ENCODE assay signal across 8 cellular contexts in genomic region chr2:27212626-27213471, GRCh38. TPM values are rescaled to one million over a fixed set of nuclear protein-coding genes. Genes with fewer than 3 reads are reported as not detected.
DNase-seq lines count a peak whose midpoint lies in the region; ATAC-seq and TF ChIP-seq lines count a peak whose summit lies in the region.

No MANE protein-coding gene starts in this region.

- peak overlapping the region; percentile 72 for H3K4me3 ChIP-seq in A673 (ENCODE audit: low read depth, low read length, poor library complexity, severe bottlenecking)
- H3K4me3 ChIP-seq in mammary epithelial cell (replicated peaks in 1 of 3; ENCODE audit: insufficient read depth in 1 of 3, low read depth in 2 of 3, low read length in 3 of 3): peak overlapping the region; percentile 62 to 93 (median 89)
- H3K4me3 ChIP-seq in subcutaneous abdominal adipose tissue (ENCODE audit: low read depth in 1 of 5, low read length in 5 of 5): peak overlapping the region; percentile 90 to 96 (median 96)

- intact Hi-C loops in A673 (cut with micrococcal nuclease; ENCODE audit: unreplicated experiment): loop anchor here (1.0 kb wide), 1 partner anchor 157 kb away; the partner anchor contains the start of genes EIF2B4 and SNX17
- intact Hi-C loops in mammary epithelial cell (cut with micrococcal nuclease): loop anchor here (1.0 to 2.0 kb wide), 2 partner anchors 42 to 89 kb away; no protein-coding TSS in a partner anchor

- WGBS in mammary epithelial cell (ENCODE audit: low coverage, missing lambda C conversion rate): 10% methylated on average over 27 of the region's 34 CpGs

- H3K27ac ChIP-seq in A673 (ENCODE audit: low read depth, low read length, poor library complexity, severe bottlenecking): peak overlapping the region; percentile 98
- peak overlapping the region; percentile 98 for H3K27ac ChIP-seq in mammary epithelial cell (ENCODE audit: insufficient read depth, low read depth, low read length)
- H3K27ac ChIP-seq in subcutaneous abdominal adipose tissue (ENCODE audit: low read depth, low read length): peak overlapping the region; percentile 94

- H3K9ac ChIP-seq in mammary epithelial cell (ENCODE audit: insufficient read depth, low read length) (peak overlapping the region; percentile 95), subcutaneous abdominal adipose tissue (ENCODE audit: low read length in 5 of 5) (peak overlapping the region; percentile 92 to 99 (median 96))

- no peak for TF ChIP-seq CTCF in A673 (conservative IDR thresholded peaks at IDR 0.05; ENCODE audit: low read depth, low read length)
- no peak for TF ChIP-seq CTCF in GM13977 (IDR thresholded peaks at IDR 0.05; ENCODE audit: extremely low read depth, insufficient read depth, missing control alignments)
- no peak for TF ChIP-seq CTCF in mammary epithelial cell (conservative IDR thresholded peaks at IDR 0.05 in 1 of 2, IDR thresholded peaks at IDR 0.05 in 1 of 2; ENCODE audit: extremely low read depth in 1 of 2, insufficient read depth in 1 of 2, low read depth in 1 of 2, low read length in 2 of 2)

- no peaks in the 10 kb centered on the region for H4K20me1 ChIP-seq in mammary epithelial cell (ENCODE audit: insufficient read depth, low read length)

- peaks cover 49% of the 10 kb centered on the region for H3K4me1 ChIP-seq in A673 (ENCODE audit: insufficient read depth, low read length, poor library complexity, severe bottlenecking)
- H3K4me1 ChIP-seq in mammary epithelial cell (ENCODE audit: insufficient read depth, low read length): peaks cover 27% of the 10 kb centered on the region
- peaks cover 7 to 55% (median 53%) of the 10 kb centered on the region in 5 donors for H3K4me1 ChIP-seq in subcutaneous abdominal adipose tissue (ENCODE audit: control insufficient read depth in 5 of 5, insufficient read depth in 5 of 5, low read length in 5 of 5)

- peak; percentile 7 for ATAC-seq in HG03521 (IDR thresholded peaks at IDR 0.05; ENCODE audit: unreplicated experiment)

- H3K36me3 ChIP-seq in A673 (ENCODE audit: insufficient read depth, low read length, poor library complexity, severe bottlenecking) (peaks cover 16% of the 10 kb centered on the region), mammary epithelial cell (ENCODE audit: insufficient read depth, low read length) (peaks cover 8% of the 10 kb centered on the region), subcutaneous abdominal adipose tissue (ENCODE audit: control insufficient read depth in 5 of 5, insufficient read depth in 5 of 5, low read length in 5 of 5) (peaks cover 3 to 21% (median 12%) of the 10 kb centered on the region in 5 donors)

- H3K4me2 ChIP-seq in mammary epithelial cell (ENCODE audit: insufficient read depth, low read depth, low read length): peak overlapping the region; percentile 98

- peak overlapping the region; percentile 99 for H2AFZ ChIP-seq in mammary epithelial cell (ENCODE audit: low read depth, low read length)

- H3K9me3 ChIP-seq in A673 (ENCODE audit: low read depth, low read length, poor library complexity, severe bottlenecking) (no peaks in the 10 kb centered on the region), mammary epithelial cell (replicated peaks; ENCODE audit: insufficient read depth, low read length) (no peaks in the 10 kb centered on the region), subcutaneous abdominal adipose tissue (ENCODE audit: control insufficient read depth in 5 of 5, low read length in 5 of 5) (no peaks in the 10 kb centered on the region)

- DNase-seq in A673 (ENCODE audit: low spot score): peak; percentile 62
- peak; percentile 66 for DNase-seq in GM13977 (ENCODE audit: low spot score)
- peak; percentile 11 for DNase-seq in SK-N-DZ (ENCODE audit: low spot score)
- peak; percentile 56 for DNase-seq in mammary epithelial cell
- peak; percentile 65 for DNase-seq in left kidney (ENCODE audit: low read depth, low spot score)
- DNase-seq in NCI-H128 (lab: John Stamatoyannopoulos, UW; ENCODE audit: unreplicated experiment): no peak

- CTCF ChIA-PET in A673 (lab: Charles Lee) (no interaction called here), mammary epithelial cell (lab: Charles Lee; ENCODE audit: low non-redundant PET) (interaction anchor here (0.6 kb wide), 1 partner anchor 22 kb away, joined by 4 read pairs; no protein-coding TSS in a partner anchor)

- peaks cover 29% of the 10 kb centered on the region for H3K79me2 ChIP-seq in mammary epithelial cell (ENCODE audit: insufficient read depth, low read length)

- dilution Hi-C loops in mammary epithelial cell (cut with HindIII; ENCODE audit: low sequenced_read_pairs): no loop called here

- TSS peak; percentile 35 for BruUV-seq in A673 (replicated peaks; lab: Mats Ljungman, UMichigan)
- TSS peak; percentile 24 for BruUV-seq in mammary epithelial cell (replicated peaks; lab: Mats Ljungman, UMichigan)

- no peaks in the 10 kb centered on the region for H3K27me3 ChIP-seq in A673 (replicated peaks; ENCODE audit: insufficient read depth, low read depth, low read length, poor library complexity)
- H3K27me3 ChIP-seq in mammary epithelial cell (ENCODE audit: insufficient read depth, low read length): no peaks in the 10 kb centered on the region
- no peaks in the 10 kb centered on the region for H3K27me3 ChIP-seq in subcutaneous abdominal adipose tissue (ENCODE audit: control insufficient read depth in 5 of 5, insufficient read depth in 4 of 5, low read length in 5 of 5)

- in situ Hi-C loops in GM13977 (cut with MboI; ENCODE audit: low pct_unique_long_range_greater_than_20kb, low sequenced_read_pairs, unreplicated experiment): no loop called here
- in situ Hi-C loops in mammary epithelial cell (cut with MboI; ENCODE audit: low sequenced_read_pairs in 2 of 2): no loop called here

- POLR2A ChIA-PET in A673 (lab: Charles Lee; ENCODE audit: low non-redundant PET): interaction anchor here (1.0 kb wide), 1 partner anchor 9 kb away, joined by 4 read pairs; no protein-coding TSS in a partner anchor

RNA-seq across cellular contexts. Expression of gene SLC5A6, which starts 0.8 kb away (rescaled TPM):
- total RNA-seq in A673 (2021) (366 and 515 TPM in 2 replicates), mammary epithelial cell (10 to 100 TPM; 19.7 to 22.8 TPM)
- 43.4 and 61.7 TPM in 2 replicates for polyA plus RNA-seq in SK-N-DZ (2014; cell fraction: cytosol; rRNA removed)
- polyA plus RNA-seq in SK-N-DZ (2014; cell fraction: nucleus; rRNA removed): 173 and 175 TPM in 2 replicates
- 40.9 TPM for polyA plus RNA-seq in mammary epithelial cell
- polyA minus RNA-seq in mammary epithelial cell: 60.6 TPM

RNA-seq across cellular contexts. Expression of gene ATRAID, which starts 1.0 kb away (rescaled TPM):
- total RNA-seq in A673 (2021) (106 and 107 TPM in 2 replicates), mammary epithelial cell (100 to 1,000 TPM in 1 of 2 donors, 10 to 100 TPM in 1; 76.5 to 127 TPM)
- polyA plus RNA-seq in SK-N-DZ (2014; cell fraction: cytosol; rRNA removed): 81.9 and 82.0 TPM in 2 replicates
- 70.3 and 71.0 TPM in 2 replicates for polyA plus RNA-seq in SK-N-DZ (2014; cell fraction: nucleus; rRNA removed)
- polyA plus RNA-seq in mammary epithelial cell: 157 TPM
- 30.6 TPM for polyA minus RNA-seq in mammary epithelial cell

RNA-seq across cellular contexts. Expression of gene CAD, which starts 4.3 kb away (rescaled TPM):
- total RNA-seq in A673 (2021): 194 and 210 TPM in 2 replicates
- 13.7 and 16.1 TPM in 2 replicates for polyA plus RNA-seq in SK-N-DZ (2014; cell fraction: cytosol; rRNA removed)
- 48.8 and 62.5 TPM in 2 replicates for polyA plus RNA-seq in SK-N-DZ (2014; cell fraction: nucleus; rRNA removed)
- 10 to 100 TPM; 51.7 to 68.9 TPM for total RNA-seq in mammary epithelial cell
- 39.9 TPM for polyA plus RNA-seq in mammary epithelial cell
- polyA minus RNA-seq in mammary epithelial cell: 240 TPM

RNA-seq across cellular contexts. Expression of gene SLC30A3, which starts 50.0 kb away (rescaled TPM):
- total RNA-seq in A673 (2021) (45.0 and 45.6 TPM in 2 replicates), mammary epithelial cell (under 1 TPM; 0.17 to 0.24 TPM)
- 1.2 and 1.9 TPM in 2 replicates for polyA plus RNA-seq in SK-N-DZ (2014; cell fraction: cytosol; rRNA removed)
- 3.8 and 6.4 TPM in 2 replicates for polyA plus RNA-seq in SK-N-DZ (2014; cell fraction: nucleus; rRNA removed)
- polyA plus RNA-seq in mammary epithelial cell: 0.09 TPM
- not detected for polyA minus RNA-seq in mammary epithelial cell

Comparison
In these comparisons a context has a peak if more than half of its experiments do, and no peak if none do; other contexts are left out.
1. RNA of gene SLC5A6, which starts 0.8 kb away (total RNA-seq): 366 to 515 TPM in A673; 19.7 to 22.8 TPM in mammary epithelial cell; every median in the first group is over 10 times any median in the second.
2. Peak in every context shown above with its lines, with median percentiles within 50 percentile points of each other: H3K27ac ChIP-seq and H3K4me3 ChIP-seq.